In genomic region chr5:65261499-65261898, GRCh38 we compare ENCODE assay signal across 16 cellular contexts.
"Had no signal": no experiment of that assay in that cellular context is flagged by ENCODE, and none has a peak within 500 bp of the region (broad histone marks: within the 10 kb centered on the region; RNA-seq: fewer than 3 reads in every experiment).

No MANE protein-coding gene starts in this region.

- H3K9me3 ChIP-seq: esophagus muscularis mucosa, left ventricle myocardium inferior had no signal

- H3K4me1 ChIP-seq: foreskin keratinocyte had no signal

- DNase-seq: activated CD4-positive, alpha-beta T cell treated with anti-CD3 and anti-CD28 coated beads for 48 hours; activated CD8-positive, alpha-beta memory T cell treated with anti-CD3 and anti-CD28 coated beads for 24 hours; activated naive CD4-positive, alpha-beta T cell treated with Interleukin-2 at 50 U/mL for 16 hours; cerebellar nuclear complex; dorsolateral prefrontal cortex; foreskin keratinocyte; left ventricle myocardium inferior; mesenchymal stem cell; nephron progenitor cell; stimulated activated CD4-positive, alpha-beta T cell treated with anti-CD3 and anti-CD28 coated beads, Interleukin-2, amount 100 ng/mL, for 24 hours; stimulated activated naive CD4-positive, alpha-beta T cell treated with Interleukin-2 at 50 U/mL for 16 hours; T-cell; T1000; WERI-Rb-1 had no signal

- H3K36me3 ChIP-seq: esophagus muscularis mucosa, left ventricle myocardium inferior, WERI-Rb-1 had no signal

- H3K27me3 Mint-ChIP-seq: type B pancreatic cell had no signal

- H3K9me3 Mint-ChIP-seq: nephron progenitor cell, T-cell, type B pancreatic cell had no signal

- ATAC-seq: foreskin keratinocyte, T-cell had no signal

- H3K27ac Mint-ChIP-seq: T-cell, type B pancreatic cell had no signal

- H3K4me1 Mint-ChIP-seq: T-cell had no signal

- H3K4me3 Mint-ChIP-seq: nephron progenitor cell, T-cell, type B pancreatic cell had no signal

- H3K4me3 ChIP-seq: dorsolateral prefrontal cortex, esophagus muscularis mucosa, left ventricle myocardium inferior had no signal

- H3K27me3 ChIP-seq: dorsolateral prefrontal cortex, esophagus muscularis mucosa, foreskin keratinocyte had no signal

- H3K36me3 Mint-ChIP-seq: T-cell, type B pancreatic cell had no signal
